Comparison of ENCODE assay signal across 15 cellular contexts in genomic region chrX:24080670-24081069, GRCh38.
A peak's percentile ranks its signal among the peaks of the same experiment; 100 is the strongest.
DNase-seq lines count a peak whose midpoint lies in the region; ATAC-seq and TF ChIP-seq lines count a peak whose summit lies in the region.
"Had no signal": no experiment of that assay in that cellular context is flagged by ENCODE, and none has a peak within 500 bp of the region (broad histone marks: within the 10 kb centered on the region; RNA-seq: fewer than 3 reads in every experiment).

No MANE protein-coding gene starts in this region.

- H3K4me3 ChIP-seq in DND-41 (ENCODE audit: low read depth in 1 of 2, low read length in 2 of 2), result no peak overlapping the region
- H3K4me3 ChIP-seq: tibial artery had no signal

- peak overlapping the region; percentile 92 for H3K27ac Mint-ChIP-seq in activated naive CD8-positive, alpha-beta T cell treated with anti-CD3 and anti-CD28 coated beads, Interleukin-2, amount 50 U/mL, for 24 hours

- H3K4me1 Mint-ChIP-seq in activated naive CD8-positive, alpha-beta T cell treated with anti-CD3 and anti-CD28 coated beads, Interleukin-2, amount 50 U/mL, for 24 hours, result peaks cover 36% of the 10 kb centered on the region

- H3K4me3 Mint-ChIP-seq in activated naive CD8-positive, alpha-beta T cell treated with anti-CD3 and anti-CD28 coated beads, Interleukin-2, amount 50 U/mL, for 24 hours, result peak overlapping the region; percentile 44

- H3K36me3 Mint-ChIP-seq in activated naive CD8-positive, alpha-beta T cell treated with anti-CD3 and anti-CD28 coated beads, Interleukin-2, amount 50 U/mL, for 24 hours (ENCODE audit: low read depth), result peaks cover 24% of the 10 kb centered on the region

- no peak overlapping the region for H2AFZ ChIP-seq in DND-41 (ENCODE audit: low read depth, low read length)

- no peaks in the 10 kb centered on the region for H3K9me3 Mint-ChIP-seq in activated naive CD8-positive, alpha-beta T cell treated with anti-CD3 and anti-CD28 coated beads, Interleukin-2, amount 50 U/mL, for 24 hours

- H3K36me3 ChIP-seq in DND-41 (ENCODE audit: insufficient read depth, low read length), result peaks cover 17% of the 10 kb centered on the region

- no peak overlapping the region for H3K27ac ChIP-seq in DND-41 (ENCODE audit: low read length)
- H3K27ac ChIP-seq: HL-60, tibial artery had no signal

- ATAC-seq in DND-41 (ENCODE audit: insufficient read depth, low read depth) (no peak), GM18870 (IDR thresholded peaks at IDR 0.05; ENCODE audit: unreplicated experiment) (peak; percentile 53), HG03342 (IDR thresholded peaks at IDR 0.05; ENCODE audit: unreplicated experiment) (peak; percentile 57), HG03139 (IDR thresholded peaks at IDR 0.05; ENCODE audit: unreplicated experiment) (no peak)
- ATAC-seq in activated naive CD8-positive, alpha-beta T cell treated with anti-CD3 and anti-CD28 coated beads, Interleukin-2, amount 50 U/mL, for 24 hours, result peak; percentile 85

- H3K4me1 ChIP-seq in DND-41 (ENCODE audit: insufficient read depth, low read length), result peaks cover 12% of the 10 kb centered on the region; the same call in 1 of the 2 replicates
- H3K4me1 ChIP-seq: tibial artery had no signal

- H4K20me1 ChIP-seq in DND-41 (ENCODE audit: insufficient read depth, low read length), result no peaks in the 10 kb centered on the region

- H3K79me2 ChIP-seq in DND-41 (ENCODE audit: insufficient read depth, low read length), result no peaks in the 10 kb centered on the region

- H3K9ac ChIP-seq in DND-41 (ENCODE audit: low read depth, low read length), result no peak overlapping the region

- H3K27me3 ChIP-seq in DND-41 (ENCODE audit: insufficient read depth, low read length, poor library complexity), result no peaks in the 10 kb centered on the region
- H3K27me3 ChIP-seq: tibial artery had no signal

- no peaks in the 10 kb centered on the region for H3K27me3 Mint-ChIP-seq in activated naive CD8-positive, alpha-beta T cell treated with anti-CD3 and anti-CD28 coated beads, Interleukin-2, amount 50 U/mL, for 24 hours

- no peak for TF ChIP-seq CTCF in DND-41 (IDR thresholded peaks at IDR 0.05; ENCODE audit: borderline replicate concordance, extremely low read depth, low read length, poor library complexity, severe bottlenecking)

- H3K4me2 ChIP-seq in DND-41 (ENCODE audit: insufficient read depth, low read length), result peak overlapping the region; percentile 61; the same call in 1 of the 2 replicates

- no peak for DNase-seq in DND-41
- DNase-seq in activated naive CD8-positive, alpha-beta T cell treated with anti-CD3 and anti-CD28 coated beads, Interleukin-2, amount 50 U/mL, for 24 hours, result no peak
- no peak for DNase-seq in stimulated activated CD4-positive, alpha-beta T cell treated with anti-CD3 and anti-CD28 coated beads, Interleukin-12 subunit alpha, Interleukin-12 subunit beta, amount 100 ng/mL, for 4 hours
- DNase-seq in iPS-NIHi11 (ENCODE audit: low spot score), result no peak
- no peak for DNase-seq in HK-2 (ENCODE audit: unreplicated experiment)
- DNase-seq: activated CD4-positive, alpha-beta T cell treated with anti-CD3 and anti-CD28 coated beads, Interleukin-2, amount 50 U/mL, for 1 hour; DMS153; erythroblast; midbrain; NCI-H524; tibial artery had no signal

- H3K9me3 ChIP-seq in DND-41 (ENCODE audit: insufficient read depth, low read length, severe bottlenecking), result no peaks in the 10 kb centered on the region
- H3K9me3 ChIP-seq: tibial artery had no signal

Comparison
In these comparisons a context has a peak if more than half of its experiments do, and no peak if none do; other contexts are left out.
1. ATAC-seq: peak in GM18870 (single experiment), HG03342 (single experiment) and activated naive CD8-positive, alpha-beta T cell treated with anti-CD3 and anti-CD28 coated beads, Interleukin-2, amount 50 U/mL, for 24 hours (single experiment); none in DND-41 (single experiment) and HG03139 (single experiment).